ENCODE assay signal across 8 cellular contexts in the genomic region with DNA sequence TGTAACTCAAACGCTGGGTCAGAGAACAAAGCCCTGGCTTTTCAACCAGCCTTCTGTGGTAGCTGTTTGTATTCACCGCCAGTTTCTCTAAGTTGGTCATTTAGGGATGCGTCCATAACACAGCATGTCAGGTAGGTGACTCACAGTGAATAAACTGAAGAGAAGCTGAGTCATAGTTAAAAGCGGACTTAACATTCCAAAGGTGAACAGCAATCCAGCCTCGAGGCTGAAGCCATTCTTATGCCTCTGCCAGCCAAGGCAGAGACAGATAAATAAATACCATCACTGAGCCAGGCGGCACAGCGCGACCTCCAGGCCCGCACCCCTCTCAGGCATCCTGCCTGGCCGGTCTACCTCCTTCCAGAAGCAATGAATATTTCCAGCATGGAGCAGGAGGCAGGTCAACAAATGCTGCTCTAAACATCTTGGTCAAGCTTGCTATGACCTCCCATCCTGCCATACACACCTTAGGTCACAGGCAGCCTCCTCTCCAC. TPM values are rescaled to one million over a fixed set of nuclear protein-coding genes. Genes with fewer than 3 reads are reported as not detected.
DNase-seq lines count a peak whose midpoint lies in the region; TF ChIP-seq lines count a peak whose summit lies in the region.
"Had no signal": no experiment of that assay in that cellular context is flagged by ENCODE, and none has a peak within 500 bp of the region (broad histone marks: within the 10 kb centered on the region; RNA-seq: fewer than 3 reads in every experiment).

No MANE protein-coding gene starts in this region.

- peak overlapping the region; percentile 39 to 79 (median 77) for H3K27ac ChIP-seq in thyroid gland
- no peak overlapping the region for H3K27ac ChIP-seq in CD4-positive, alpha-beta memory T cell (ENCODE audit: low read depth, low read length)

- no peaks in the 10 kb centered on the region for H3K36me3 Mint-ChIP-seq in CD4-positive, alpha-beta memory T cell

- intact Hi-C loops in thyroid gland (cut with DNase I): no loop called here
- intact Hi-C loops in CD4-positive, alpha-beta memory T cell (cut with micrococcal nuclease): no loop called here

- H3K9ac ChIP-seq in adipocyte (ENCODE audit: low read length): no peak overlapping the region

- peak; percentile 59 for DNase-seq in HFF-Myc (ENCODE audit: extremely low read depth, low read depth)
- DNase-seq in adipocyte (ENCODE audit: low read depth): peak; percentile 74
- peak; percentile 96 for DNase-seq in iris pigment epithelial cell (ENCODE audit: low read depth)
- DNase-seq in thyroid gland: peak; percentile 77 to 85
- no peak for DNase-seq in NK-92 treated with Interleukin-12 subunit alpha and Interleukin-12 subunit beta, amount 100 ng/mL, for 24 hours (lab: John Stamatoyannopoulos, UW)
- DNase-seq in CD4-positive, alpha-beta memory T cell: no peak
- DNase-seq in NCI-H2081 treated with DMSO at 0.1 percent for 48 hours (lab: John Stamatoyannopoulos, UW): no peak
- DNase-seq: activated CD4-positive, alpha-beta T cell treated with anti-CD3 and anti-CD28 coated beads, Interleukin-2, amount 10 ng/mL, durations not matched to agents 24 days and 14 days had no signal

- TF ChIP-seq POLR2A in thyroid gland (IDR thresholded peaks at IDR 0.05): no peak

- no peak overlapping the region for H3K4me3 Mint-ChIP-seq in CD4-positive, alpha-beta memory T cell
- H3K4me3 Mint-ChIP-seq: activated CD4-positive, alpha-beta T cell treated with anti-CD3 and anti-CD28 coated beads, Interleukin-2, amount 10 ng/mL, durations not matched to agents 24 days and 14 days had no signal

- H3K4me3 ChIP-seq in HFF-Myc (replicated peaks; ENCODE audit: low read depth, low read length): no peak overlapping the region
- no peak overlapping the region for H3K4me3 ChIP-seq in adipocyte (ENCODE audit: low read length)
- H3K4me3 ChIP-seq in thyroid gland (replicated peaks in 1 of 3): no peak overlapping the region
- H3K4me3 ChIP-seq in CD4-positive, alpha-beta memory T cell (ENCODE audit: low read length in 2 of 2): no peak overlapping the region

- POLR2A ChIA-PET in CD4-positive, alpha-beta memory T cell (lab: Charles Lee; ENCODE audit: partially characterized antibody): no interaction called here

- peaks cover 0 to 1% (median 0%) of the 10 kb centered on the region in 8 donors for H3K9me3 Mint-ChIP-seq in CD4-positive, alpha-beta memory T cell
- H3K9me3 Mint-ChIP-seq: activated CD4-positive, alpha-beta T cell treated with anti-CD3 and anti-CD28 coated beads, Interleukin-2, amount 10 ng/mL, durations not matched to agents 24 days and 14 days had no signal

- H3K4me1 ChIP-seq in adipocyte (ENCODE audit: control insufficient read depth, insufficient read depth, low read length) (no peaks in the 10 kb centered on the region), thyroid gland (peaks cover 17 to 30% of the 10 kb centered on the region in 2 donors)
- no peaks in the 10 kb centered on the region for H3K4me1 ChIP-seq in CD4-positive, alpha-beta memory T cell (ENCODE audit: insufficient read depth, low read length)

- peaks cover 14% of the 10 kb centered on the region for H3K9me3 ChIP-seq in adipocyte (ENCODE audit: control insufficient read depth, low read length)
- no peaks in the 10 kb centered on the region for H3K9me3 ChIP-seq in thyroid gland
- H3K9me3 ChIP-seq in CD4-positive, alpha-beta memory T cell (ENCODE audit: control insufficient read depth in 1 of 2, low read length in 2 of 2): no peaks in the 10 kb centered on the region

- TF ChIP-seq CTCF in HFF-Myc (IDR thresholded peaks at IDR 0.05; ENCODE audit: low read depth, low read length, missing control alignments) (no peak), thyroid gland (IDR thresholded peaks at IDR 0.05) (no peak)

- CTCF ChIA-PET in CD4-positive, alpha-beta memory T cell (lab: Charles Lee; ENCODE audit: partially characterized antibody): no interaction called here

- no peaks in the 10 kb centered on the region for H3K36me3 ChIP-seq in adipocyte (ENCODE audit: control insufficient read depth, insufficient read depth, low read length, severe bottlenecking)
- no peaks in the 10 kb centered on the region for H3K36me3 ChIP-seq in thyroid gland
- no peaks in the 10 kb centered on the region for H3K36me3 ChIP-seq in CD4-positive, alpha-beta memory T cell (ENCODE audit: insufficient read depth, low read length)

- H3K27me3 ChIP-seq in adipocyte (replicated peaks; ENCODE audit: control insufficient read depth, insufficient read depth, low read length): peaks cover 48% of the 10 kb centered on the region
- H3K27me3 ChIP-seq in thyroid gland: no peaks in the 10 kb centered on the region
- no peaks in the 10 kb centered on the region for H3K27me3 ChIP-seq in CD4-positive, alpha-beta memory T cell (ENCODE audit: insufficient read depth, low read length)

- no peaks in the 10 kb centered on the region for H3K4me1 Mint-ChIP-seq in CD4-positive, alpha-beta memory T cell
- H3K4me1 Mint-ChIP-seq: activated CD4-positive, alpha-beta T cell treated with anti-CD3 and anti-CD28 coated beads, Interleukin-2, amount 10 ng/mL, durations not matched to agents 24 days and 14 days had no signal

- WGBS in thyroid gland, 2 donors: 40 to 59% methylated on average over 10 of the region's 10 CpGs

- no peak overlapping the region for H3K27ac Mint-ChIP-seq in CD4-positive, alpha-beta memory T cell
- H3K27ac Mint-ChIP-seq: activated CD4-positive, alpha-beta T cell treated with anti-CD3 and anti-CD28 coated beads, Interleukin-2, amount 10 ng/mL, durations not matched to agents 24 days and 14 days had no signal

- H3K27me3 Mint-ChIP-seq in CD4-positive, alpha-beta memory T cell: peaks cover 9 to 11% of the 10 kb centered on the region in 2 donors

RNA-seq across cellular contexts. Expression of gene CACNG4, which starts 12.4 kb away (rescaled TPM):
- under 1 TPM in 1 of 4 donors, not detected in 3; 0.24 TPM for total RNA-seq in thyroid gland
- total RNA-seq in CD4-positive, alpha-beta memory T cell: not detected
- polyA plus RNA-seq in CD4-positive, alpha-beta memory T cell: not detected
- total RNA-seq: activated CD4-positive, alpha-beta T cell treated with anti-CD3 and anti-CD28 coated beads, Interleukin-2, amount 10 ng/mL, durations not matched to agents 24 days and 14 days had no signal

Comparison
In these comparisons a context has a peak if more than half of its experiments do, and no peak if none do; other contexts are left out.
1. DNase-seq: peak in HFF-Myc (single experiment), adipocyte (single experiment), iris pigment epithelial cell (single experiment) and thyroid gland (2 of 2); none in NK-92 treated with Interleukin-12 subunit alpha and Interleukin-12 subunit beta, amount 100 ng/mL, for 24 hours (single experiment), CD4-positive, alpha-beta memory T cell (0 of 5) and NCI-H2081 treated with DMSO at 0.1 percent for 48 hours (single experiment).